25 cellular contexts compared by ENCODE assay signal in the genomic region with DNA sequence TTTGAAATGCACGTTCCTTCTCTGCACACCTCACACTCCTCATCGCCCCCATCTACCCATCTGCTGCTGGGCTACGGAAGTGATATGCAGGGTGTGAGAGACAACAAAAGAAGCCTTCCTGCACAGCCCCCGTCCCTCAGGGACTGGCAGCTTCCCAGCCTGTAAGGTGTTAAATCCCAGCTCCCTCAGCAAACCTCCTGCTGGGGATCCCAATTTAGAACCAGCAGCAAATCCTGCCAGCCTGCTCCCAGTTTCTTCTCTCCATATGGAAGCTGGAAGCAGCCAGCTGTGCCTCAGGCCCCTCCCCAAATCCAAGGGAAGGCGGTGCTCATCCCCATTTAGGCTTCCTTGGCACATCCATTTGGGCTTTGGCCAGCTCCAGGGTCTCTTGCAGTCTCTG.
A peak's percentile ranks its signal among the peaks of the same experiment; 100 is the strongest.
DNase-seq lines count a peak whose midpoint lies in the region; TF ChIP-seq lines count a peak whose summit lies in the region.
"Had no signal": no experiment of that assay in that cellular context is flagged by ENCODE, and none has a peak within 500 bp of the region (broad histone marks: within the 10 kb centered on the region; RNA-seq: fewer than 3 reads in every experiment).

No MANE protein-coding gene starts in this region.

- no peaks in the 10 kb centered on the region for H3K36me3 ChIP-seq in BLaER1
- H3K36me3 ChIP-seq: esophagus muscularis mucosa, MG63, pancreas, Peyer's patch, SJCRH30, stomach had no signal

- peak overlapping the region; percentile 6; the same call in 1 of the 2 replicates for H3K4me2 ChIP-seq in BLaER1
- H3K4me2 ChIP-seq: A549 had no signal

- H3K27ac ChIP-seq in BLaER1 (no peak overlapping the region), cingulate gyrus (ENCODE audit: low read depth, low read length) (peak overlapping the region; percentile 15)
- H3K27ac ChIP-seq: A549, esophagus muscularis mucosa, pancreas, Peyer's patch, SJCRH30, stomach had no signal

- in situ Hi-C loops in GM13977 (cut with MboI; ENCODE audit: low pct_unique_long_range_greater_than_20kb, low sequenced_read_pairs, unreplicated experiment) = no loop called here

- DNase-seq in NCI-H2171 (lab: John Stamatoyannopoulos, UW) (peak; percentile 82), middle frontal gyrus (ENCODE audit: extremely low spot score, low spot score) (peak; percentile 62), GM13977 (ENCODE audit: low spot score) (no peak), kidney tubule cell (ENCODE audit: low spot score) (no peak), T-helper 2 cell (no peak), NCI-H146 (lab: John Stamatoyannopoulos, UW) (no peak)
- DNase-seq: activated CD4-positive, alpha-beta T cell treated with anti-CD3 and anti-CD28 coated beads, Interleukin-2, amount 10 ng/mL, durations not matched to agents 24 days and 14 days; activated naive CD8-positive, alpha-beta T cell treated with anti-CD3 and anti-CD28 coated beads for 36 hours; effector memory CD4-positive, alpha-beta T cell; left cardiac atrium; naive B cell; NCI-H1417 treated with DMSO at 0.1 percent for 48 hours; NCI-H226; pancreas; Peyer's patch; right cardiac atrium; stomach; trophoblast cell had no signal

- TF ChIP-seq CTCF in GM13977 (IDR thresholded peaks at IDR 0.05; ENCODE audit: extremely low read depth, insufficient read depth, missing control alignments) = no peak

- H3K4me1 ChIP-seq in BLaER1 = peaks cover 5% of the 10 kb centered on the region; the same call in 1 of the 2 replicates
- H3K4me1 ChIP-seq: A549, esophagus muscularis mucosa, pancreas, SJCRH30 had no signal

- no peak overlapping the region for H3K4me3 ChIP-seq in BLaER1
- H3K4me3 ChIP-seq: A549, esophagus muscularis mucosa, K562, MG63, pancreas, Peyer's patch, SJCRH30, stomach had no signal

- H3K9me3 ChIP-seq in BLaER1 = peaks cover 25% of the 10 kb centered on the region
- H3K9me3 ChIP-seq: pancreas, Peyer's patch, SJCRH30 had no signal

- H3K9ac ChIP-seq in BLaER1 = no peak overlapping the region

- H4K20me1 ChIP-seq in BLaER1 = no peaks in the 10 kb centered on the region

- H3K27me3 ChIP-seq in BLaER1 = no peaks in the 10 kb centered on the region
- H3K27me3 ChIP-seq: esophagus muscularis mucosa, MG63, pancreas, Peyer's patch, SJCRH30 had no signal

Comparison
In these comparisons a context has a peak if more than half of its experiments do, and no peak if none do; other contexts are left out.
1. DNase-seq: peak in NCI-H2171 (single experiment) and middle frontal gyrus (single experiment); none in GM13977 (single experiment), kidney tubule cell (single experiment), T-helper 2 cell (0 of 5) and NCI-H146 (single experiment).